ENCODE assay signal across 15 cellular contexts in genomic region chr2:223641062-223641461, GRCh38. TPM values are rescaled to one million over a fixed set of nuclear protein-coding genes. Genes with fewer than 3 reads are reported as not detected.
A peak's percentile ranks its signal among the peaks of the same experiment; 100 is the strongest.
DNase-seq lines count a peak whose midpoint lies in the region; ATAC-seq, FAIRE-seq and TF ChIP-seq lines count a peak whose summit lies in the region.
"Had no signal": no experiment of that assay in that cellular context is flagged by ENCODE, and none has a peak within 500 bp of the region (broad histone marks: within the 10 kb centered on the region; RNA-seq: fewer than 3 reads in every experiment).

No MANE protein-coding gene starts in this region.

- TF ChIP-seq EP300 in H1 (IDR thresholded peaks at IDR 0.05; ENCODE audit: borderline replicate concordance in 1 of 2, low read depth in 2 of 2, low read length in 2 of 2): no peak

- H3K9ac ChIP-seq in H1 (replicated peaks in 1 of 4; ENCODE audit: extremely low read depth in 1 of 4, low read depth in 3 of 4, low read length in 3 of 4) (no peak overlapping the region), MM.1S (ENCODE audit: low read length) (no peak overlapping the region)

- TF ChIP-seq POLR2A in H1 (IDR thresholded peaks at IDR 0.05; ENCODE audit: control extremely low read depth in 1 of 2, low read depth in 2 of 2, low read length in 2 of 2) (no peak), prostate gland (IDR thresholded peaks at IDR 0.05) (no peak)

- TF ChIP-seq RAD21 in H1 (IDR thresholded peaks at IDR 0.05 in 1 of 2, conservative IDR thresholded peaks at IDR 0.05 in 1 of 2; ENCODE audit: low read depth in 2 of 2, low read length in 2 of 2): no peak

- no peak for FAIRE-seq in H1 (lab: Jason Lieb, UNC)
- FAIRE-seq: HepG2 had no signal

- no peak overlapping the region for H4K8ac ChIP-seq in H1 (ENCODE audit: extremely low read depth, insufficient read depth, low read length)

- no peak overlapping the region for H2BK20ac ChIP-seq in H1 (ENCODE audit: low read length)

- H3K4me2 ChIP-seq in H1 (ENCODE audit: insufficient read depth in 1 of 2, low read depth in 2 of 2, low read length in 2 of 2): no peak overlapping the region
- no peak overlapping the region for H3K4me2 ChIP-seq in MM.1S (ENCODE audit: low read depth, low read length)

- H3K27me3 ChIP-seq in H1 (replicated peaks in 1 of 4; ENCODE audit: control insufficient read depth in 3 of 4, extremely low read depth in 1 of 4, insufficient read depth in 3 of 4, low read length in 3 of 4) (no peaks in the 10 kb centered on the region), prostate gland (replicated peaks; ENCODE audit: insufficient read depth) (no peaks in the 10 kb centered on the region), MM.1S (replicated peaks; ENCODE audit: insufficient read depth, low read length) (no peaks in the 10 kb centered on the region)

- no peaks in the 10 kb centered on the region; the same call in 1 of the 2 replicates for H3K9me2 ChIP-seq in MM.1S (replicated peaks; ENCODE audit: insufficient read depth, low read length)

- POLR2A ChIA-PET in H1 (lab: Charles Lee; ENCODE audit: partially characterized antibody): no interaction called here

- no peak overlapping the region for H2BK15ac ChIP-seq in H1 (ENCODE audit: low read length)

- no peaks in the 10 kb centered on the region; the same call in 1 of the 2 replicates for H3K79me1 ChIP-seq in H1 (ENCODE audit: low read depth, low read length)

- no peak overlapping the region for H3K14ac ChIP-seq in H1 (ENCODE audit: insufficient read length)

- no peak overlapping the region for H3K27ac ChIP-seq in H1 (ENCODE audit: low read depth, low read length)
- no peak overlapping the region for H3K27ac ChIP-seq in prostate gland
- no peak overlapping the region for H3K27ac ChIP-seq in MM.1S (ENCODE audit: low read length)

- DNase-seq in GM04504 (ENCODE audit: low read depth) (peak; percentile 33), NCI-H69 (lab: John Stamatoyannopoulos, UW) (peak; percentile 34), H1 (ENCODE audit: low read depth in 1 of 2, low spot score in 2 of 2) (no peak), prostate gland (ENCODE audit: low spot score) (peak; percentile 21), MM.1S (no peak), NAMALWA (ENCODE audit: low spot score) (no peak)
- DNase-seq: activated CD4-positive, alpha-beta T cell treated with anti-CD3 and anti-CD28 coated beads for 48 hours; activated naive CD4-positive, alpha-beta T cell treated with anti-CD3 and anti-CD28 coated beads for 36 hours; left ventricle myocardium superior; MV-4-11; Right ventricle myocardium superior; T-helper 9 cell had no signal

- CTCF ChIA-PET in H1 (lab: Charles Lee; ENCODE audit: partially characterized antibody): no interaction called here

- no peak overlapping the region for H3K18ac ChIP-seq in H1 (ENCODE audit: extremely low read depth, low read length)

- no peaks in the 10 kb centered on the region; a peak in 2 of 8 replicates for H3K36me3 ChIP-seq in H1 (ENCODE audit: control insufficient read depth in 2 of 4, insufficient read depth in 4 of 4, low read length in 3 of 4)
- H3K36me3 ChIP-seq in prostate gland: no peaks in the 10 kb centered on the region
- H3K36me3 ChIP-seq in MM.1S (replicated peaks; ENCODE audit: insufficient read depth, low read length): no peaks in the 10 kb centered on the region

- no peak overlapping the region for H2BK5ac ChIP-seq in H1 (ENCODE audit: low read depth, low read length)

- peaks cover 0 to 6% (median 2%) of the 10 kb centered on the region in 4 experiments; a peak in 2 of 7 replicates for H3K4me1 ChIP-seq in H1 (replicated peaks in 1 of 4; ENCODE audit: control insufficient read depth in 3 of 4, insufficient read depth in 4 of 4, low read length in 3 of 4)
- H3K4me1 ChIP-seq in prostate gland (replicated peaks): no peaks in the 10 kb centered on the region
- no peaks in the 10 kb centered on the region for H3K4me1 ChIP-seq in MM.1S (ENCODE audit: low read length)

- ATAC-seq in GM21529 (IDR thresholded peaks at IDR 0.05; ENCODE audit: unreplicated experiment): no peak
- ATAC-seq: HepG2, left ventricle myocardium superior had no signal

- H2AFZ ChIP-seq in H1 (ENCODE audit: low read length) (no peak overlapping the region), MM.1S (ENCODE audit: low read length) (no peak overlapping the region)

- no peak overlapping the region for H3K56ac ChIP-seq in H1 (replicated peaks; ENCODE audit: insufficient read length, low read depth, low read length)

- no peaks in the 10 kb centered on the region for H3K23me2 ChIP-seq in H1 (ENCODE audit: low read depth, low read length)

- no peak overlapping the region for H3K4me3 ChIP-seq in H1 (ENCODE audit: extremely low read depth in 1 of 4, insufficient read depth in 2 of 4, low read depth in 3 of 4, low read length in 4 of 4)
- H3K4me3 ChIP-seq in prostate gland: no peak overlapping the region
- no peak overlapping the region for H3K4me3 ChIP-seq in MM.1S (ENCODE audit: low read length)

- H4K20me1 ChIP-seq in H1 (replicated peaks in 1 of 2; ENCODE audit: control insufficient read depth in 1 of 2, insufficient read depth in 2 of 2, low read length in 2 of 2): no peaks in the 10 kb centered on the region
- no peaks in the 10 kb centered on the region for H4K20me1 ChIP-seq in MM.1S (ENCODE audit: insufficient read depth, low read length)

- no peaks in the 10 kb centered on the region for H3F3A ChIP-seq in MM.1S (ENCODE audit: insufficient read depth, low read length)

- intact Hi-C loops in prostate gland (cut with DNase I): no loop called here

- H3K23ac ChIP-seq in H1 (ENCODE audit: insufficient read length): no peak overlapping the region

- H3K9me3 ChIP-seq in H1 (ENCODE audit: insufficient read depth in 2 of 2, low read depth in 1 of 2, low read length in 1 of 2): peaks cover 0 to 8% of the 10 kb centered on the region in 2 experiments; a peak in 3 of 4 replicates
- H3K9me3 ChIP-seq in prostate gland: no peaks in the 10 kb centered on the region
- no peaks in the 10 kb centered on the region for H3K9me3 ChIP-seq in MM.1S (replicated peaks; ENCODE audit: insufficient read depth, low read length)

- no peak overlapping the region for H4K91ac ChIP-seq in H1 (replicated peaks; ENCODE audit: insufficient read length, low read length)

- TF ChIP-seq CTCF in H1 (IDR thresholded peaks at IDR 0.05; ENCODE audit: control extremely low read depth in 1 of 3, insufficient read depth in 1 of 3, low read depth in 1 of 3, low read length in 3 of 3) (no peak), prostate gland (IDR thresholded peaks at IDR 0.05) (no peak), MM.1S (IDR thresholded peaks at IDR 0.05; ENCODE audit: low read length) (no peak)

- no peak overlapping the region for H3K4ac ChIP-seq in H1 (replicated peaks; ENCODE audit: insufficient read length, low read depth, low read length)

- H2BK12ac ChIP-seq in H1 (ENCODE audit: low read depth, low read length): no peak overlapping the region

- H3K79me2 ChIP-seq in H1 (ENCODE audit: control insufficient read depth in 1 of 2, insufficient read depth in 2 of 2, low read length in 2 of 2) (no peaks in the 10 kb centered on the region), MM.1S (ENCODE audit: low read length) (no peaks in the 10 kb centered on the region)

- WGBS in H1 (ENCODE audit: extremely low coverage in 1 of 2, insufficient coverage in 1 of 2, insufficient read length in 1 of 2, insufficient replicate concordance in 2 of 2, low coverage in 1 of 2, low lambda C conversion rate in 2 of 2, missing lambda C conversion rate in 1 of 2), 2 experiments: 94% methylated on average over 5 of the region's 5 CpGs; no CpG with 5 or more reads in 1 of the 2 experiments
- 10% methylated on average over 5 of the region's 5 CpGs for WGBS in prostate gland

- H2AK5ac ChIP-seq in H1 (ENCODE audit: low read depth, low read length): no peak overlapping the region

- no peak overlapping the region for H4K5ac ChIP-seq in H1 (ENCODE audit: insufficient read length, low read depth, low read length)

- no peak overlapping the region for H2BK120ac ChIP-seq in H1 (replicated peaks; ENCODE audit: low read depth, low read length)

TF ChIP-seq in H1, 55 proteins besides CTCF, POLR2A, EP300 and RAD21:
- TF ChIP-seq USF2 (IDR thresholded peaks at IDR 0.05; ENCODE audit: low read length): 0 out of 2 replicates have a peak, but pooled peaks have one; percentile 5
- no peak for TF ChIP-seq E2F6 (IDR thresholded peaks at IDR 0.05)

RNA-seq across cellular contexts. Expression of gene SCG2, which starts 38.9 kb away (rescaled TPM):
- total RNA-seq in H1 (2021; fragmentation: NEBNext Ultra II Directional; extraction: Animal tissue kit (Norgen Biotek cat#: 25700)): 0.77 and 1.0 TPM in 2 replicates
- polyA plus RNA-seq in H1 (2011; rRNA removed): 0.27 and 0.54 TPM in 2 replicates
- polyA plus RNA-seq in H1 (2011; cell fraction: cytosol; rRNA removed): 0.54 TPM
- polyA plus RNA-seq in H1 (2011; cell fraction: nucleus; rRNA removed): 0.96 TPM
- polyA plus RNA-seq in H1 (2012, experiment 1 of 2): 1.1 to 1.5 TPM (median 1.4 TPM) in 4 replicates
- 0.18 TPM for polyA plus RNA-seq in H1 (2012, experiment 2 of 2)
- 8.2 TPM for polyA plus RNA-seq in H1 (2013, experiment 1 of 2)
- 6.9 TPM for polyA plus RNA-seq in H1 (2013, experiment 2 of 2)
- 0.09 and 0.59 TPM in 2 replicates for polyA minus RNA-seq in H1 (2011; rRNA and poly(A)+ RNA removed)
- polyA minus RNA-seq in H1 (2011; cell fraction: cytosol; rRNA and poly(A)+ RNA removed): not detected
- polyA minus RNA-seq in H1 (2011; cell fraction: nucleus; rRNA and poly(A)+ RNA removed): 1.4 TPM
- total RNA-seq in prostate gland: 1 to 10 TPM; 1.0 to 5.4 TPM
- total RNA-seq: activated naive CD4-positive, alpha-beta T cell treated with anti-CD3 and anti-CD28 coated beads for 36 hours; HepG2; left ventricle myocardium superior; Right ventricle myocardium superior had no signal
- polyA plus RNA-seq: CD14-positive monocyte, HepG2 had no signal

Comparison
In these comparisons a context has a peak if more than half of its experiments do, and no peak if none do; other contexts are left out.
1. DNase-seq: peak in GM04504 (single experiment), NCI-H69 (single experiment) and prostate gland (single experiment); none in H1 (0 of 2), MM.1S (single experiment) and NAMALWA (single experiment).